In genomic region chr22:24305260-24305692, GRCh38 we compare ENCODE assay signal across 9 cellular contexts. TPM values are rescaled to one million over a fixed set of nuclear protein-coding genes. Genes with fewer than 3 reads are reported as not detected.
DNase-seq lines count a peak whose midpoint lies in the region; ATAC-seq and TF ChIP-seq lines count a peak whose summit lies in the region.
"Had no signal": no experiment of that assay in that cellular context is flagged by ENCODE, and none has a peak within 500 bp of the region (broad histone marks: within the 10 kb centered on the region; RNA-seq: fewer than 3 reads in every experiment).

No MANE protein-coding gene starts in this region.

- WGBS in lung, 2 donors: 12 to 24% methylated on average over 3 of the region's 3 CpGs

- H3K27ac ChIP-seq in ACC112 (ENCODE audit: low read depth, low read length): peak overlapping the region; percentile 26; the same call in 1 of the 2 replicates
- peak overlapping the region; percentile 45 to 67 for H3K27ac ChIP-seq in lung (ENCODE audit: low read depth in 1 of 2, low read length in 1 of 2)
- H3K27ac ChIP-seq: neural progenitor cell had no signal

- H3K36me3 Mint-ChIP-seq in activated naive CD8-positive, alpha-beta T cell treated with anti-CD3 and anti-CD28 coated beads, Interleukin-2, amount 10 ng/mL, durations not matched to agents 7 days and 5 days: peaks cover 39% of the 10 kb centered on the region

- no peaks in the 10 kb centered on the region for H3K9me3 ChIP-seq in lung (ENCODE audit: control insufficient read depth in 2 of 2, insufficient read depth in 1 of 2, low read length in 1 of 2)

- TF ChIP-seq CTCF in lung (IDR thresholded peaks at IDR 0.05; ENCODE audit: control extremely low read depth, extremely low read depth) (no peak), GM10266 (IDR thresholded peaks at IDR 0.05; ENCODE audit: control insufficient read depth, insufficient read depth, low read depth, missing control alignments) (no peak)

- peak; percentile 73 for ATAC-seq in activated naive CD8-positive, alpha-beta T cell treated with anti-CD3 and anti-CD28 coated beads, Interleukin-2, amount 10 ng/mL, durations not matched to agents 7 days and 5 days (ENCODE audit: low read depth)
- ATAC-seq in lung (ENCODE audit: insufficient read depth, low FRiP score) (no peak), HG02885 (IDR thresholded peaks at IDR 0.05; ENCODE audit: poor library complexity, unreplicated experiment) (no peak)

- no peak overlapping the region for H3K4me3 ChIP-seq in ACC112 (ENCODE audit: low read depth, low read length)
- H3K4me3 ChIP-seq in lung: no peak overlapping the region
- H3K4me3 ChIP-seq: neural progenitor cell had no signal

- peaks cover 48% of the 10 kb centered on the region for H3K4me1 Mint-ChIP-seq in activated naive CD8-positive, alpha-beta T cell treated with anti-CD3 and anti-CD28 coated beads, Interleukin-2, amount 10 ng/mL, durations not matched to agents 7 days and 5 days

- POLR2A ChIA-PET in activated naive CD8-positive, alpha-beta T cell treated with anti-CD3 and anti-CD28 coated beads, Interleukin-2, amount 10 ng/mL, durations not matched to agents 7 days and 5 days (lab: Charles Lee): no interaction called here

- no peaks in the 10 kb centered on the region for H3K9me3 Mint-ChIP-seq in activated naive CD8-positive, alpha-beta T cell treated with anti-CD3 and anti-CD28 coated beads, Interleukin-2, amount 10 ng/mL, durations not matched to agents 7 days and 5 days

- H3K4me3 Mint-ChIP-seq in activated naive CD8-positive, alpha-beta T cell treated with anti-CD3 and anti-CD28 coated beads, Interleukin-2, amount 10 ng/mL, durations not matched to agents 7 days and 5 days: peak overlapping the region; percentile 37
- H3K4me3 Mint-ChIP-seq: neural progenitor cell had no signal

- DNase-seq in HT-29 (ENCODE audit: low spot score): peak; percentile 7
- no peak for DNase-seq in activated naive CD8-positive, alpha-beta T cell treated with anti-CD3 and anti-CD28 coated beads, Interleukin-2, amount 10 ng/mL, durations not matched to agents 7 days and 5 days
- no peak for DNase-seq in lung (ENCODE audit: low spot score)
- no peak for DNase-seq in cerebellar nuclear complex (lab: John Stamatoyannopoulos, UW)
- no peak for DNase-seq in GM10266 (ENCODE audit: extremely low spot score)
- no peak for DNase-seq in posterior vena cava (ENCODE audit: low spot score)

- peaks cover 24% of the 10 kb centered on the region for H3K36me3 ChIP-seq in ACC112 (ENCODE audit: insufficient read depth, low read length)
- H3K36me3 ChIP-seq in lung (ENCODE audit: control insufficient read depth in 2 of 2, insufficient read depth in 2 of 2, low read length in 2 of 2): peaks cover 2 to 5% of the 10 kb centered on the region in 2 donors

- H3K27ac Mint-ChIP-seq in activated naive CD8-positive, alpha-beta T cell treated with anti-CD3 and anti-CD28 coated beads, Interleukin-2, amount 10 ng/mL, durations not matched to agents 7 days and 5 days: peak overlapping the region; percentile 66
- H3K27ac Mint-ChIP-seq: neural progenitor cell had no signal

- no peaks in the 10 kb centered on the region for H3K27me3 Mint-ChIP-seq in activated naive CD8-positive, alpha-beta T cell treated with anti-CD3 and anti-CD28 coated beads, Interleukin-2, amount 10 ng/mL, durations not matched to agents 7 days and 5 days

- intact Hi-C loops in posterior vena cava (cut with DNase I): no loop called here

- no peak overlapping the region for H2AFZ ChIP-seq in ACC112 (ENCODE audit: low read length, unreplicated experiment)
- H2AFZ ChIP-seq: neural progenitor cell had no signal

- H3K27me3 ChIP-seq in ACC112 (ENCODE audit: insufficient read depth, low read length) (no peaks in the 10 kb centered on the region), lung (ENCODE audit: control insufficient read depth, insufficient read depth) (no peaks in the 10 kb centered on the region)
- H3K27me3 ChIP-seq: neural progenitor cell had no signal

- peaks cover 37% of the 10 kb centered on the region for H3K79me2 ChIP-seq in ACC112 (ENCODE audit: control insufficient read depth, insufficient read depth, low read length, unreplicated experiment)

- H3K4me1 ChIP-seq in ACC112 (ENCODE audit: control insufficient read depth, insufficient read depth, low read length, unreplicated experiment): no peaks in the 10 kb centered on the region
- peaks cover 7 to 27% of the 10 kb centered on the region in 2 donors for H3K4me1 ChIP-seq in lung (ENCODE audit: control insufficient read depth in 2 of 2, insufficient read depth in 2 of 2, low read length in 2 of 2)
- H3K4me1 ChIP-seq: neural progenitor cell had no signal

RNA-seq across cellular contexts. Expression of gene SPECC1L, which starts 34.6 kb away (rescaled TPM):
- total RNA-seq in HT-29 (2014; rRNA removed; shearing (Covaris generic)): 9.5 and 11.8 TPM in 2 replicates
- 10 to 100 TPM; 55.4 to 59.4 TPM for total RNA-seq in activated naive CD8-positive, alpha-beta T cell treated with anti-CD3 and anti-CD28 coated beads, Interleukin-2, amount 10 ng/mL, durations not matched to agents 7 days and 5 days
- 10 to 100 TPM; 61.3 to 83.9 TPM for total RNA-seq in lung
- 10 to 100 TPM; 10.4 to 14.3 TPM for polyA plus RNA-seq in lung
- total RNA-seq in posterior vena cava: 10 to 100 TPM; 80.1 to 88.8 TPM
